In the genomic region with DNA sequence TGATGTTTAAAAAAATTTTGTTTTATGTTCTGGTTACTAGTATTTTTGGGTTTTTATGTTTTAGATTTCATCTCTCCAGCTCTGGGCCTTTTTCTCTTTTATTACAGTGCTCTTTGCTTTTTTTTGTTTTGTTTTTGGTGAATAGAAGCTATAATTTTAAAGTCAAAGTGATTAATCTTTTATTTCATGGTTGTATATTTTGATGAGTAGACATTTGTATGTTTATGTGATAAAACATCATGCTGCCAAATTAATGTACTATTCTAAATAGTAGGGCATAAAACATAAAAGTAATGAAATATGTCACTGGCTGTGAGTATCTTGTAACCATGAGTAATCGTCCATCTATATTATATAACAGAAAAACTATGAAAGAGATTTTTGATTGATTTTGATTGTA, we compare ENCODE assay signal across 29 cellular contexts.
"Had no signal": no experiment of that assay in that cellular context is flagged by ENCODE, and none has a peak within 500 bp of the region (broad histone marks: within the 10 kb centered on the region; RNA-seq: fewer than 3 reads in every experiment).

No MANE protein-coding gene starts in this region.

- H3K4me3 ChIP-seq: heart left ventricle, left lung, lower lobe of right lung, ovary, right atrium auricular region, skin epidermis, stomach, suprapubic skin, thoracic aorta, transverse colon, upper lobe of left lung had no signal

- H3K36me3 ChIP-seq: heart left ventricle, left lung, lower lobe of right lung, ovary, right atrium auricular region, stomach, suprapubic skin, thoracic aorta, transverse colon, upper lobe of left lung had no signal

- H3K36me3 Mint-ChIP-seq: immature natural killer cell; naive thymus-derived CD8-positive, alpha-beta T cell; stimulated activated naive B cell treated with anti-CD40 and anti-IgM and Interleukin-4, amounts not matched to agents 10 μg/mL and 1 μg/mL and 100 μg/mL, for 72 hours had no signal

- H3K9me3 Mint-ChIP-seq: immature natural killer cell; naive thymus-derived CD8-positive, alpha-beta T cell; nephron; neural crest cell had no signal

- H3K4me1 Mint-ChIP-seq: immature natural killer cell had no signal

- H3K27ac Mint-ChIP-seq: immature natural killer cell; naive thymus-derived CD8-positive, alpha-beta T cell; nephron; progenitor cell of endocrine pancreas; stimulated activated naive B cell treated with anti-CD40 and anti-IgM and Interleukin-4, amounts not matched to agents 10 μg/mL and 1 μg/mL and 100 μg/mL, for 72 hours had no signal

- H3K4me1 ChIP-seq: left lung, lower lobe of right lung, suprapubic skin had no signal

- H3K27ac ChIP-seq: left lung, lower lobe of right lung, ovary, suprapubic skin, upper lobe of left lung had no signal

- DNase-seq: heart left ventricle; hypothalamus; immature natural killer cell; kidney; left colon; left lung; lower lobe of right lung; mammary epithelial cell; mesenchymal stem cell; naive thymus-derived CD8-positive, alpha-beta T cell; occipital lobe; ovary; stimulated activated CD4-positive, alpha-beta T cell treated with anti-CD3 and anti-CD28 coated beads, Interleukin-12 subunit alpha, Interleukin-12 subunit beta, amount 100 ng/mL, for 4 hours; stimulated activated CD4-positive, alpha-beta T cell treated with anti-CD3 and anti-CD28 coated beads, Interleukin-15, amount 100 ng/mL, for 24 hours; stimulated activated CD4-positive, alpha-beta T cell treated with anti-CD3 and anti-CD28 coated beads, Interleukin-2, amount 100 ng/mL, for 24 hours; stimulated activated CD4-positive, alpha-beta T cell treated with anti-CD3 and anti-CD28 coated beads, Interleukin-4, amount 100 ng/mL, for 1 hour; stimulated activated naive B cell treated with anti-CD40 and anti-IgM and Interleukin-4, amounts not matched to agents 10 μg/mL and 1 μg/mL and 100 μg/mL, for 72 hours; stimulated activated naive CD8-positive, alpha-beta T cell treated with anti-CD3 and anti-CD28 coated beads, Interleukin-15, Interleukin-2, amounts not matched to agents 100 U/mL and 50 U/mL, for 24 hours; stomach; transverse colon; upper lobe of left lung had no signal

- ATAC-seq: left colon; lower lobe of right lung; naive thymus-derived CD8-positive, alpha-beta T cell; sciatic nerve; stimulated activated naive B cell treated with anti-CD40 and anti-IgM and Interleukin-4, amounts not matched to agents 10 μg/mL and 1 μg/mL and 100 μg/mL, for 72 hours; stimulated activated naive CD8-positive, alpha-beta T cell treated with anti-CD3 and anti-CD28 coated beads, Interleukin-15, Interleukin-2, amounts not matched to agents 100 U/mL and 50 U/mL, for 24 hours had no signal

- FAIRE-seq: kidney had no signal

- H3K27me3 ChIP-seq: heart left ventricle, left lung, ovary, right atrium auricular region, stomach, suprapubic skin, transverse colon, upper lobe of left lung had no signal

- H3K4me3 Mint-ChIP-seq: immature natural killer cell; naive thymus-derived CD8-positive, alpha-beta T cell; nephron; neural crest cell; stimulated activated naive B cell treated with anti-CD40 and anti-IgM and Interleukin-4, amounts not matched to agents 10 μg/mL and 1 μg/mL and 100 μg/mL, for 72 hours had no signal

- H3K9me3 ChIP-seq: heart left ventricle, left lung, lower lobe of right lung, ovary, right atrium auricular region, stomach, suprapubic skin, thoracic aorta, transverse colon, upper lobe of left lung had no signal
